In the genomic region with DNA sequence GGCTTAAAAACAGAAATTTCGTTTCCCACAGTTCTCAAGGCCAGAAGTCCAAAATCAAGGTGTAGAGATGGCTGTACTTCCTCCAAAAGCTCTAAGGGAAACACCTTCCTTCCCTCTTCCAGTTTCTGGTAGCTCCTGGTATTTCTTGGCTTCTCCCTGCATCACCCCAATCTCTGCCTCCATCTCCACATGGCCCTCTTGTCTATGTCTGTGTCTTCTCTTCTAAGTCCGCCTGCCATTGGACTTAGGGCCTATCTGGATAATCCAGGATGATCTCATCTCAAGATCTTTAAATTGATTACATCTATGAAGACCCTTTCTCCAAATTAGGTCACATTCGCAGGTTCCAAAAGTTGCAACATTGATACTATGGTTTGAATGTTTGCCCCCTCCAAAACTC, we compare ENCODE assay signal across 25 cellular contexts.
A peak's percentile ranks its signal among the peaks of the same experiment; 100 is the strongest.
DNase-seq lines count a peak whose midpoint lies in the region; ATAC-seq and TF ChIP-seq lines count a peak whose summit lies in the region.
"Had no signal": no experiment of that assay in that cellular context is flagged by ENCODE, and none has a peak within 500 bp of the region (broad histone marks: within the 10 kb centered on the region; RNA-seq: fewer than 3 reads in every experiment).

No MANE protein-coding gene starts in this region.

- DNase-seq in NCI-H82 (lab: John Stamatoyannopoulos, UW) (peak; percentile 38), NCI-H82 treated with DMSO at 0.1 percent for 48 hours (lab: John Stamatoyannopoulos, UW; ENCODE audit: unreplicated experiment) (no peak), IMR-90 (no peak), WERI-Rb-1 (peak; percentile 52), progenitor cell of endocrine pancreas (ENCODE audit: low spot score, unreplicated experiment) (no peak), AG20443 (ENCODE audit: low spot score) (no peak)
- DNase-seq: BE2C; C1 segment of cervical spinal cord; CD4-positive, alpha-beta memory T cell; CD4-positive, CD25-positive, alpha-beta regulatory T cell; CD8-positive, alpha-beta memory T cell; COR-L47; DMS 273 treated with DMSO at 0.1 percent for 48 hours; DMS153; DMS53; DMS79; DND-41; EL; GDM1 had no signal

- no peak overlapping the region for H2AK5ac ChIP-seq in IMR-90 (ENCODE audit: low read depth, low read length)

- no CpG with 5 or more reads among the region's 3 CpGs for WGBS in IMR-90 (ENCODE audit: extremely low coverage in 2 of 2, insufficient read length in 1 of 2), 2 experiments

- no peak overlapping the region for H4K5ac ChIP-seq in IMR-90 (ENCODE audit: low read depth, low read length)

- H3K9me3 ChIP-seq in IMR-90 (ENCODE audit: control insufficient read depth, insufficient read depth, low read length) (no peaks in the 10 kb centered on the region), WERI-Rb-1 (ENCODE audit: severe bottlenecking) (no peaks in the 10 kb centered on the region)
- H3K9me3 ChIP-seq: A549, BE2C, BLaER1 had no signal

- peaks cover 14% of the 10 kb centered on the region for H3K4me1 Mint-ChIP-seq in progenitor cell of endocrine pancreas (ENCODE audit: low read depth)
- H3K4me1 Mint-ChIP-seq: CD14-positive monocyte; CD4-positive, alpha-beta memory T cell; CD4-positive, CD25-positive, alpha-beta regulatory T cell; CD8-positive, alpha-beta memory T cell had no signal

- no peaks in the 10 kb centered on the region for H3K9me1 ChIP-seq in IMR-90 (ENCODE audit: insufficient read depth, low read length)

- no peak overlapping the region for H3K56ac ChIP-seq in IMR-90 (ENCODE audit: extremely low read depth, insufficient read depth, low read length)

- no peaks in the 10 kb centered on the region for H3K9me3 Mint-ChIP-seq in progenitor cell of endocrine pancreas (ENCODE audit: low read depth)
- H3K9me3 Mint-ChIP-seq: CD4-positive, alpha-beta memory T cell; CD4-positive, CD25-positive, alpha-beta regulatory T cell had no signal

- no peak for TF ChIP-seq POLR2A in IMR-90 (IDR thresholded peaks at IDR 0.05; ENCODE audit: low read depth, low read length)

- no peak for TF ChIP-seq RAD21 in IMR-90 (IDR thresholded peaks at IDR 0.05; ENCODE audit: low read length)

- no peaks in the 10 kb centered on the region for H3K36me3 Mint-ChIP-seq in progenitor cell of endocrine pancreas (ENCODE audit: insufficient read depth)
- H3K36me3 Mint-ChIP-seq: CD14-positive monocyte; CD4-positive, alpha-beta memory T cell; CD4-positive, CD25-positive, alpha-beta regulatory T cell; CD8-positive, alpha-beta memory T cell had no signal

- no peak overlapping the region for H4K8ac ChIP-seq in IMR-90 (ENCODE audit: low read depth in 2 of 2, low read length in 2 of 2)

- H3K79me1 ChIP-seq in IMR-90 (ENCODE audit: low read depth in 1 of 2, low read length in 2 of 2), result no peaks in the 10 kb centered on the region

- H2AFZ ChIP-seq in IMR-90 (replicated peaks; ENCODE audit: low read length, poor library complexity), result no peak overlapping the region

- no peaks in the 10 kb centered on the region for H3K4me1 ChIP-seq in IMR-90 (ENCODE audit: control insufficient read depth, insufficient read depth, low read length)
- H3K4me1 ChIP-seq: A549, BE2C had no signal

- no peak overlapping the region for H2BK120ac ChIP-seq in IMR-90 (ENCODE audit: low read depth, low read length)

- no peak overlapping the region for H3K4me2 ChIP-seq in IMR-90 (ENCODE audit: low read depth, low read length)
- H3K4me2 ChIP-seq: A549, BLaER1 had no signal

- no peak overlapping the region for H2BK20ac ChIP-seq in IMR-90 (ENCODE audit: low read depth, low read length)

- intact Hi-C loops in IMR-90 (cut with micrococcal nuclease), result loop anchor here (10.0 kb wide), 1 partner anchor 929 kb away; no protein-coding TSS in a partner anchor

- ATAC-seq in IMR-90 (ENCODE audit: low read depth) (no peak), HG02885 (IDR thresholded peaks at IDR 0.05; ENCODE audit: poor library complexity, unreplicated experiment) (no peak)
- ATAC-seq: A549, GM12878 had no signal

- H2BK5ac ChIP-seq in IMR-90 (ENCODE audit: low read depth, low read length, poor library complexity, severe bottlenecking), result no peak overlapping the region

- no peaks in the 10 kb centered on the region for H3K27me3 ChIP-seq in IMR-90 (ENCODE audit: control insufficient read depth, insufficient read depth, low read length)
- H3K27me3 ChIP-seq in WERI-Rb-1 (ENCODE audit: insufficient read depth, low read depth, severe bottlenecking), result no peaks in the 10 kb centered on the region
- H3K27me3 ChIP-seq: BE2C, BLaER1 had no signal

- no peak overlapping the region for H3K9ac ChIP-seq in IMR-90 (ENCODE audit: low read depth, low read length)
- H3K9ac ChIP-seq: BLaER1 had no signal

- in situ Hi-C loops in IMR-90 (cut with MboI; ENCODE audit: low sequenced_read_pairs), result no loop called here

- POLR2A ChIA-PET in IMR-90 (lab: Charles Lee; ENCODE audit: unreplicated experiment), result no interaction called here

- H3K14ac ChIP-seq in IMR-90 (replicated peaks; ENCODE audit: low read depth, low read length), result no peak overlapping the region

- no peaks in the 10 kb centered on the region for H4K20me1 ChIP-seq in IMR-90 (ENCODE audit: insufficient read depth, low read length)
- H4K20me1 ChIP-seq: BLaER1 had no signal

- CTCF ChIA-PET in IMR-90 (lab: Yijun Ruan, JAX), result interaction anchor here (0.6 kb wide), 2 partner anchors 10 to 448 kb away, joined by 3 read pairs; no protein-coding TSS in a partner anchor

- no peak overlapping the region for H3K18ac ChIP-seq in IMR-90 (ENCODE audit: low read depth, low read length)

- H3K36me3 ChIP-seq in IMR-90 (ENCODE audit: control insufficient read depth, insufficient read depth, low read length) (no peaks in the 10 kb centered on the region), WERI-Rb-1 (no peaks in the 10 kb centered on the region)
- H3K36me3 ChIP-seq: BE2C, BLaER1 had no signal

- TF ChIP-seq CTCF in IMR-90 (conservative IDR thresholded peaks at IDR 0.05; ENCODE audit: low read depth, low read length) (no peak), WERI-Rb-1 (IDR thresholded peaks at IDR 0.05; ENCODE audit: low read depth, low read length) (no peak), progenitor cell of endocrine pancreas (IDR thresholded peaks at IDR 0.05; ENCODE audit: unreplicated experiment) (no peak)

- no peak overlapping the region for H3K4ac ChIP-seq in IMR-90 (ENCODE audit: low read depth, low read length)

- H3K27ac Mint-ChIP-seq in progenitor cell of endocrine pancreas, result peak overlapping the region; percentile 43
- H3K27ac Mint-ChIP-seq: CD14-positive monocyte; CD4-positive, alpha-beta memory T cell; CD4-positive, CD25-positive, alpha-beta regulatory T cell; CD8-positive, alpha-beta memory T cell had no signal

- H3K27ac ChIP-seq in IMR-90 (ENCODE audit: insufficient read depth, low read length), result no peak overlapping the region
- H3K27ac ChIP-seq in WERI-Rb-1, result peak overlapping the region; percentile 13
- H3K27ac ChIP-seq: 22Rv1, A549, BLaER1 had no signal

- no peak overlapping the region for H3K4me3 Mint-ChIP-seq in progenitor cell of endocrine pancreas (ENCODE audit: low read depth)
- H3K4me3 Mint-ChIP-seq: CD14-positive monocyte; CD4-positive, alpha-beta memory T cell; CD4-positive, CD25-positive, alpha-beta regulatory T cell; CD8-positive, alpha-beta memory T cell had no signal

- H4K91ac ChIP-seq in IMR-90 (ENCODE audit: insufficient read depth, low read depth, low read length), result no peak overlapping the region

- no TSS peak for BruUV-seq in IMR-90 (replicated peaks; lab: Mats Ljungman, UMichigan)

- peak overlapping the region; percentile 25 for H2AK9ac ChIP-seq in IMR-90 (replicated peaks; ENCODE audit: low read depth, low read length, poor library complexity)

- no peak overlapping the region for H3K4me3 ChIP-seq in IMR-90 (ENCODE audit: insufficient read depth, low read depth, low read length)
- no peak overlapping the region for H3K4me3 ChIP-seq in WERI-Rb-1 (ENCODE audit: low read depth, low read length)
- H3K4me3 ChIP-seq: A549, BLaER1, GM12878 had no signal

- H3K23ac ChIP-seq in IMR-90 (ENCODE audit: low read depth, low read length), result no peak overlapping the region

- no peak overlapping the region for H2BK15ac ChIP-seq in IMR-90 (ENCODE audit: low read depth, low read length)

- no peaks in the 10 kb centered on the region for H3K27me3 Mint-ChIP-seq in progenitor cell of endocrine pancreas
- H3K27me3 Mint-ChIP-seq: CD4-positive, CD25-positive, alpha-beta regulatory T cell had no signal

- dilution Hi-C loops in IMR-90 (cut with HindIII; ENCODE audit: low sequenced_read_pairs, unreplicated experiment), result no loop called here

TF ChIP-seq in IMR-90, 13 proteins besides CTCF, POLR2A, EP300 and RAD21:
- TF ChIP-seq, protein P1, sequence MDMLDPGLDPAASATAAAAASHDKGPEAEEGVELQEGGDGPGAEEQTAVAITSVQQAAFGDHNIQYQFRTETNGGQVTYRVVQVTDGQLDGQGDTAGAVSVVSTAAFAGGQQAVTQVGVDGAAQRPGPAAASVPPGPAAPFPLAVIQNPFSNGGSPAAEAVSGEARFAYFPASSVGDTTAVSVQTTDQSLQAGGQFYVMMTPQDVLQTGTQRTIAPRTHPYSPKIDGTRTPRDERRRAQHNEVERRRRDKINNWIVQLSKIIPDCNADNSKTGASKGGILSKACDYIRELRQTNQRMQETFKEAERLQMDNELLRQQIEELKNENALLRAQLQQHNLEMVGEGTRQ (IDR thresholded peaks at IDR 0.05; ENCODE audit: low read depth, low read length), result no peak
- TF ChIP-seq RFX5 (IDR thresholded peaks at IDR 0.05; ENCODE audit: low read depth, low read length) (no peak), BHLHE40 (IDR thresholded peaks at IDR 0.05; ENCODE audit: low read depth, low read length) (no peak), CEBPB (IDR thresholded peaks at IDR 0.05; ENCODE audit: low read depth, low read length) (no peak), MXI1 (IDR thresholded peaks at IDR 0.05; ENCODE audit: borderline replicate concordance, low read depth, low read length) (no peak), SMC3 (IDR thresholded peaks at IDR 0.05; ENCODE audit: low read depth, low read length) (no peak), FOS (IDR thresholded peaks at IDR 0.05; ENCODE audit: low read depth, low read length) (no peak)

Comparison
In these comparisons a context has a peak if more than half of its experiments do, and no peak if none do; other contexts are left out.
1. DNase-seq: peak in NCI-H82 (single experiment) and WERI-Rb-1 (single experiment); none in NCI-H82 treated with DMSO at 0.1 percent for 48 hours (single experiment), IMR-90 (single experiment), progenitor cell of endocrine pancreas (single experiment) and AG20443 (single experiment).